In the genomic region with DNA sequence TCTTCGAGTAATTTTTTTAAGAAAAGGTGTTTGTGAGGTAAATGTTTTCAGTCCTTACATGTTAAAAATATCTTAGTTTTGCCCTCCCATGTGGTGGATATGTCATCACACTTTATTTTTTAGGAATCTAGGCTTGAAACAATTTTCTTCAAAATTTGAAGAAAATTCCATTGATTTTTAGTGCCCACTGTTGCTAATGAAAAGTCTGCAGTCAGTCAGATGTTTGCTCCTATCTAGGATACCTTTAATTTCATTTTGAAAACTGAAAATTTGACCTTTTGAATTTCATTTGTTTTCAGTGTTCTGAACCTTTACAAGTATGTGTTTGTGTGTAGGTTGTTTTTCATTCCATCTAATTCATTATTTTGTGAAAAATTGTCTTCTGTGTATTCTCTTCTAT, we compare ENCODE assay signal across 27 cellular contexts.
"Had no signal": no experiment of that assay in that cellular context is flagged by ENCODE, and none has a peak within 500 bp of the region (broad histone marks: within the 10 kb centered on the region; RNA-seq: fewer than 3 reads in every experiment).

No MANE protein-coding gene starts in this region.

- H3K27me3 ChIP-seq: hepatocyte, neural progenitor cell, neutrophil, stomach, tibial artery, upper lobe of right lung had no signal

- H3K4me1 ChIP-seq: left ventricle myocardium inferior, neural progenitor cell, parathyroid adenoma, psoas muscle, stomach, tibial artery, upper lobe of right lung had no signal

- H3K4me2 ChIP-seq: hepatocyte, neural progenitor cell had no signal

- DNase-seq: islet precursor cell; left ventricle myocardium inferior; mesendoderm; naive B cell; natural killer cell; nephron progenitor cell; occipital lobe; psoas muscle; stimulated activated CD4-positive, alpha-beta T cell treated with anti-CD3 and anti-CD28 coated beads, Interleukin-12 subunit alpha, Interleukin-12 subunit beta, amount 100 ng/mL, for 4 hours; stimulated activated CD4-positive, alpha-beta T cell treated with anti-CD3 and anti-CD28 coated beads, Interleukin-15, amount 100 ng/mL, for 24 hours; stimulated activated CD4-positive, alpha-beta T cell treated with anti-CD3 and anti-CD28 coated beads, Interleukin-2, amount 100 ng/mL, for 24 hours; stimulated activated CD4-positive, alpha-beta T cell treated with anti-CD3 and anti-CD28 coated beads, Interleukin-4, amount 100 ng/mL, for 1 hour; stimulated activated naive B cell treated with anti-CD40 and anti-IgM and Interleukin-4, amounts not matched to agents 10 μg/mL and 1 μg/mL and 100 μg/mL, for 72 hours; stimulated activated naive CD8-positive, alpha-beta T cell treated with anti-CD3 and anti-CD28 coated beads, Interleukin-15, Interleukin-2, amounts not matched to agents 100 U/mL and 50 U/mL, for 24 hours; stomach; tibial artery; trophoblast cell; upper lobe of right lung had no signal

- FAIRE-seq: urothelium cell line had no signal

- H3K9me3 ChIP-seq: neutrophil, upper lobe of right lung had no signal

- H3K27ac ChIP-seq: hepatocyte, left ventricle myocardium inferior, neural progenitor cell, neutrophil, parathyroid adenoma, psoas muscle, skin epidermis, stomach, thoracic aorta, tibial artery, upper lobe of right lung had no signal

- ATAC-seq: natural killer cell; psoas muscle; sciatic nerve; stimulated activated naive B cell treated with anti-CD40 and anti-IgM and Interleukin-4, amounts not matched to agents 10 μg/mL and 1 μg/mL and 100 μg/mL, for 72 hours; stimulated activated naive CD8-positive, alpha-beta T cell treated with anti-CD3 and anti-CD28 coated beads, Interleukin-15, Interleukin-2, amounts not matched to agents 100 U/mL and 50 U/mL, for 24 hours; upper lobe of right lung had no signal

- H3K4me3 ChIP-seq: hepatocyte, left ventricle myocardium inferior, lung, neural progenitor cell, psoas muscle, skin epidermis, stomach, thoracic aorta, tibial artery, upper lobe of right lung had no signal

- H3K36me3 ChIP-seq: neural progenitor cell had no signal

- H3K9ac ChIP-seq: neural progenitor cell, parathyroid adenoma had no signal
